18 cellular contexts compared by ENCODE assay signal in the genomic region with DNA sequence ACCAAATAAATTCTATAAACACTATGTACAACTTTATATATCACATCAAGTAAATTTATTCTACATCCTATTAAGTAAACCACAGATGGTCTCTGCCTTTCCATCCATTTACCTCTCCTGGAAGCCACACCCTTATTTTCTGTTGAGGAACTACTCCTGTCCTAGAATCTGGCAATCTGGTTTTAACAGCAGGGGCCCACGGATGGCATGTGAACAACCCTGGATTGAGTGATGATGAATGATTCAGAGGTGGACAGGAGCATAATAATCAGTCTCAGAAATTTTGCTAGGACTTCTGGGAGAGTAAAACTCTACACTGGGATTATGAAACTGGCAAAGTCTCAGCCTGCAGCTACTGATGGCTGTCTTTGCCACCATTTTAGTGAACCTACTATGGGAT. TPM values are rescaled to one million over a fixed set of nuclear protein-coding genes. Genes with fewer than 3 reads are reported as not detected.
DNase-seq lines count a peak whose midpoint lies in the region; ATAC-seq and TF ChIP-seq lines count a peak whose summit lies in the region.
"Had no signal": no experiment of that assay in that cellular context is flagged by ENCODE, and none has a peak within 500 bp of the region (broad histone marks: within the 10 kb centered on the region; RNA-seq: fewer than 3 reads in every experiment).

No MANE protein-coding gene starts in this region.

- no peaks in the 10 kb centered on the region for H3K79me2 ChIP-seq in mesendoderm (ENCODE audit: control insufficient read depth, insufficient read depth, low read length)
- peaks cover 92% of the 10 kb centered on the region for H3K79me2 ChIP-seq in MM.1S (ENCODE audit: low read length)

- H3K4me1 ChIP-seq in IMR-90 (ENCODE audit: control insufficient read depth, insufficient read depth, low read length) (peaks cover 22% of the 10 kb centered on the region), Panc1 (ENCODE audit: control insufficient read depth, insufficient read depth, low read length) (peaks cover 46% of the 10 kb centered on the region), mesendoderm (ENCODE audit: control insufficient read depth, low read depth, low read length) (peaks cover 5% of the 10 kb centered on the region), MM.1S (ENCODE audit: low read length) (peaks cover 74% of the 10 kb centered on the region)

- H2AK5ac ChIP-seq in IMR-90 (ENCODE audit: low read depth, low read length) (no peak overlapping the region), mesendoderm (ENCODE audit: low read length) (no peak overlapping the region)

- TF ChIP-seq CTCF in IMR-90 (conservative IDR thresholded peaks at IDR 0.05; ENCODE audit: low read depth, low read length) (no peak), Panc1 (IDR thresholded peaks at IDR 0.05) (no peak), MM.1S (IDR thresholded peaks at IDR 0.05; ENCODE audit: low read length) (no peak)

- H3K27ac ChIP-seq in IMR-90 (ENCODE audit: insufficient read depth, low read length) (no peak overlapping the region), Panc1 (ENCODE audit: low read length) (peak overlapping the region; percentile 45; the same call in 1 of the 2 replicates), mesendoderm (ENCODE audit: low read depth, low read length) (no peak overlapping the region), MM.1S (ENCODE audit: low read length) (no peak overlapping the region)
- H3K27ac ChIP-seq: ascending aorta, thoracic aorta had no signal

- H3K4ac ChIP-seq in IMR-90 (ENCODE audit: low read depth, low read length) (no peak overlapping the region), mesendoderm (ENCODE audit: low read depth, low read length) (no peak overlapping the region)

- TF ChIP-seq RAD21 in IMR-90 (IDR thresholded peaks at IDR 0.05; ENCODE audit: low read length): no peak

- TF ChIP-seq POLR2A in IMR-90 (IDR thresholded peaks at IDR 0.05; ENCODE audit: low read depth, low read length): no peak

- BruUV-seq in IMR-90 (replicated peaks; lab: Mats Ljungman, UMichigan) (no TSS peak), Panc1 (replicated peaks; lab: Mats Ljungman, UMichigan) (no TSS peak)

- no peak overlapping the region for H2BK15ac ChIP-seq in IMR-90 (ENCODE audit: low read depth, low read length)
- H2BK15ac ChIP-seq in mesendoderm (replicated peaks; ENCODE audit: low read depth): no peak overlapping the region

- H4K91ac ChIP-seq in IMR-90 (ENCODE audit: insufficient read depth, low read depth, low read length): no peak overlapping the region

- no peak overlapping the region for H2BK120ac ChIP-seq in IMR-90 (ENCODE audit: low read depth, low read length)
- H2BK120ac ChIP-seq in mesendoderm (ENCODE audit: low read depth, low read length): no peak overlapping the region

- H4K8ac ChIP-seq in IMR-90 (ENCODE audit: low read depth in 2 of 2, low read length in 2 of 2): no peak overlapping the region
- no peak overlapping the region for H4K8ac ChIP-seq in mesendoderm (ENCODE audit: low read depth, low read length)

- H3K56ac ChIP-seq in IMR-90 (ENCODE audit: extremely low read depth, insufficient read depth, low read length) (no peak overlapping the region), mesendoderm (ENCODE audit: low read length) (no peak overlapping the region)

- intact Hi-C loops in IMR-90 (cut with micrococcal nuclease) (no loop called here), Panc1 (cut with micrococcal nuclease; ENCODE audit: unreplicated experiment) (no loop called here)

- H3K18ac ChIP-seq in IMR-90 (ENCODE audit: low read depth, low read length) (no peak overlapping the region), mesendoderm (ENCODE audit: low read length) (peak overlapping the region; percentile 28)

- H3K4me2 ChIP-seq in IMR-90 (ENCODE audit: low read depth, low read length) (no peak overlapping the region), mesendoderm (ENCODE audit: low read length) (no peak overlapping the region), MM.1S (ENCODE audit: low read depth, low read length) (no peak overlapping the region)

- H2AFZ ChIP-seq in IMR-90 (replicated peaks; ENCODE audit: low read length, poor library complexity) (no peak overlapping the region), MM.1S (ENCODE audit: low read length) (no peak overlapping the region)
- H2AFZ ChIP-seq: neural progenitor cell had no signal

- H3K9ac ChIP-seq in IMR-90 (ENCODE audit: low read depth, low read length) (no peak overlapping the region), mesendoderm (ENCODE audit: low read length) (no peak overlapping the region), MM.1S (ENCODE audit: low read length) (no peak overlapping the region)
- H3K9ac ChIP-seq: neural progenitor cell had no signal

- POLR2A ChIA-PET in IMR-90 (lab: Charles Lee; ENCODE audit: unreplicated experiment) (no interaction called here), Panc1 (lab: Charles Lee) (no interaction called here)

- peak; percentile 87 for DNase-seq in DMS 273 treated with DMSO at 0.1 percent for 48 hours (lab: John Stamatoyannopoulos, UW)
- DNase-seq in IMR-90: no peak
- DNase-seq in Panc1 (ENCODE audit: low read depth, low spot score): no peak
- DNase-seq in mesendoderm: no peak
- no peak for DNase-seq in RKO (ENCODE audit: low spot score)
- no peak for DNase-seq in MM.1S
- DNase-seq: activated CD4-positive, alpha-beta T cell treated with anti-CD3 and anti-CD28 coated beads, Interleukin-2, amount 50 U/mL, for 1 hour; activated naive CD4-positive, alpha-beta T cell treated with anti-CD3 and anti-CD28 coated beads for 36 hours; NCI-H1048; NCI-H2029 treated with DMSO at 0.1 percent for 48 hours; NCI-H524 treated with DMSO at 0.1 percent for 48 hours; Peyer's patch; stimulated activated CD4-positive, alpha-beta T cell treated with anti-CD3 and anti-CD28 coated beads, Interleukin-12 subunit alpha, Interleukin-12 subunit beta, amount 100 ng/mL, for 4 hours; T-cell had no signal

- H3K27me3 ChIP-seq in IMR-90 (ENCODE audit: control insufficient read depth, insufficient read depth, low read length) (no peaks in the 10 kb centered on the region), Panc1 (ENCODE audit: control insufficient read depth, insufficient read depth, low read length) (no peaks in the 10 kb centered on the region), mesendoderm (ENCODE audit: insufficient read depth, low read length, poor library complexity) (no peaks in the 10 kb centered on the region), MM.1S (replicated peaks; ENCODE audit: insufficient read depth, low read length) (no peaks in the 10 kb centered on the region)
- H3K27me3 ChIP-seq: ascending aorta, neural progenitor cell, Peyer's patch had no signal

- H3K4me3 ChIP-seq in IMR-90 (ENCODE audit: insufficient read depth, low read depth, low read length) (no peak overlapping the region), Panc1 (ENCODE audit: low read depth in 2 of 2, low read length in 2 of 2) (no peak overlapping the region), mesendoderm (ENCODE audit: low read length) (no peak overlapping the region), MM.1S (ENCODE audit: low read length) (no peak overlapping the region)
- H3K4me3 ChIP-seq: ascending aorta, neural progenitor cell, Peyer's patch, thoracic aorta had no signal

- H3K14ac ChIP-seq in IMR-90 (replicated peaks; ENCODE audit: low read depth, low read length): 0 out of 2 replicates have a peak overlapping the region, but pooled peaks have one; percentile 15

- dilution Hi-C loops in IMR-90 (cut with HindIII; ENCODE audit: low sequenced_read_pairs, unreplicated experiment): no loop called here

- H3K36me3 ChIP-seq in IMR-90 (ENCODE audit: control insufficient read depth, insufficient read depth, low read length) (no peaks in the 10 kb centered on the region), Panc1 (ENCODE audit: control insufficient read depth, insufficient read depth, low read length) (no peaks in the 10 kb centered on the region), mesendoderm (ENCODE audit: control insufficient read depth, insufficient read depth, low read length) (no peaks in the 10 kb centered on the region), MM.1S (replicated peaks; ENCODE audit: insufficient read depth, low read length) (0 out of 2 replicates have a peak, but pooled peaks cover 3% of the 10 kb centered on the region)
- H3K36me3 ChIP-seq: ascending aorta, neural progenitor cell, Peyer's patch, thoracic aorta had no signal

- no peaks in the 10 kb centered on the region for H3K9me2 ChIP-seq in MM.1S (replicated peaks; ENCODE audit: insufficient read depth, low read length)

- in situ Hi-C loops in IMR-90 (cut with MboI; ENCODE audit: low sequenced_read_pairs) (no loop called here), Panc1 (cut with HindIII; ENCODE audit: low pct_unique_long_range_greater_than_20kb, low sequenced_read_pairs) (no loop called here)

- no peak overlapping the region for H2BK5ac ChIP-seq in IMR-90 (ENCODE audit: low read depth, low read length, poor library complexity, severe bottlenecking)
- no peak overlapping the region for H2BK5ac ChIP-seq in mesendoderm (ENCODE audit: low read length)

- peaks cover 2 to 66% of the 10 kb centered on the region in 2 experiments; a peak in 2 of 4 replicates for H3K79me1 ChIP-seq in IMR-90 (ENCODE audit: low read depth in 1 of 2, low read length in 2 of 2)
- H3K79me1 ChIP-seq in mesendoderm (ENCODE audit: low read length): peaks cover 5% of the 10 kb centered on the region

- H4K20me1 ChIP-seq in IMR-90 (ENCODE audit: insufficient read depth, low read length) (peaks cover 69% of the 10 kb centered on the region), MM.1S (ENCODE audit: insufficient read depth, low read length) (no peaks in the 10 kb centered on the region)

- no CpG with 5 or more reads among the region's 1 CpG for WGBS in IMR-90 (ENCODE audit: extremely low coverage in 2 of 2, insufficient read length in 1 of 2), 2 experiments
- whole genome bisulfite sequencing in mesendoderm (ENCODE audit: extremely low coverage, insufficient coverage, low lambda C conversion rate): no CpG with 5 or more reads among the region's 1 CpG

- H4K5ac ChIP-seq in IMR-90 (ENCODE audit: low read depth, low read length) (no peak overlapping the region), mesendoderm (ENCODE audit: low read length) (no peak overlapping the region)

- CTCF ChIA-PET in IMR-90 (lab: Yijun Ruan, JAX): no interaction called here
- CTCF ChIA-PET in Panc1 (lab: Charles Lee): no interaction called here

- H3K23ac ChIP-seq in IMR-90 (ENCODE audit: low read depth, low read length): no peak overlapping the region
- H3K23ac ChIP-seq in mesendoderm (ENCODE audit: low read length): no peak overlapping the region

- H3K9me1 ChIP-seq in IMR-90 (ENCODE audit: insufficient read depth, low read length): peaks cover 7% of the 10 kb centered on the region

- no peak for ATAC-seq in IMR-90 (ENCODE audit: low read depth)
- ATAC-seq in Panc1: no peak
- ATAC-seq in GM21529 (IDR thresholded peaks at IDR 0.05; ENCODE audit: unreplicated experiment): no peak
- ATAC-seq: T-cell had no signal

- no peaks in the 10 kb centered on the region for H3K9me3 ChIP-seq in IMR-90 (ENCODE audit: control insufficient read depth, insufficient read depth, low read length)
- H3K9me3 ChIP-seq in Panc1 (ENCODE audit: control insufficient read depth, insufficient read depth, low read depth, low read length): no peaks in the 10 kb centered on the region
- H3K9me3 ChIP-seq in MM.1S (replicated peaks; ENCODE audit: insufficient read depth, low read length): no peaks in the 10 kb centered on the region
- H3K9me3 ChIP-seq: ascending aorta, Peyer's patch, thoracic aorta had no signal

- H2BK20ac ChIP-seq in IMR-90 (ENCODE audit: low read depth, low read length): no peak overlapping the region

- no peak overlapping the region for H2AK9ac ChIP-seq in IMR-90 (replicated peaks; ENCODE audit: low read depth, low read length, poor library complexity)

- H3F3A ChIP-seq in MM.1S (ENCODE audit: insufficient read depth, low read length): peaks cover 22% of the 10 kb centered on the region

RNA-seq across cellular contexts. Expression of a gene that starts 54.1 kb away (rescaled TPM):
- total RNA-seq in IMR-90 (2012; rRNA removed): 131 and 195 TPM in 2 replicates
- polyA plus RNA-seq in IMR-90 (2012; rRNA removed): 21.5 and 22.2 TPM in 2 replicates
- 13.8 and 26.3 TPM in 2 replicates for polyA plus RNA-seq in IMR-90 (2012; cell fraction: cytosol; rRNA removed)
- polyA plus RNA-seq in IMR-90 (2012; cell fraction: nucleus; rRNA removed; ENCODE audit: low replicate concordance): 36.7 and 50.1 TPM in 2 replicates
- total RNA-seq in Panc1 (2021; ENCODE audit: unreplicated experiment): 57.4 TPM
- 8.6 TPM for polyA plus RNA-seq in Panc1 (2012; ENCODE audit: insufficient read length)
- 10.9 TPM for polyA plus RNA-seq in mesendoderm (2013, experiment 1 of 2)
- 9.9 TPM for polyA plus RNA-seq in mesendoderm (2013, experiment 2 of 2)
